In the genomic region with DNA sequence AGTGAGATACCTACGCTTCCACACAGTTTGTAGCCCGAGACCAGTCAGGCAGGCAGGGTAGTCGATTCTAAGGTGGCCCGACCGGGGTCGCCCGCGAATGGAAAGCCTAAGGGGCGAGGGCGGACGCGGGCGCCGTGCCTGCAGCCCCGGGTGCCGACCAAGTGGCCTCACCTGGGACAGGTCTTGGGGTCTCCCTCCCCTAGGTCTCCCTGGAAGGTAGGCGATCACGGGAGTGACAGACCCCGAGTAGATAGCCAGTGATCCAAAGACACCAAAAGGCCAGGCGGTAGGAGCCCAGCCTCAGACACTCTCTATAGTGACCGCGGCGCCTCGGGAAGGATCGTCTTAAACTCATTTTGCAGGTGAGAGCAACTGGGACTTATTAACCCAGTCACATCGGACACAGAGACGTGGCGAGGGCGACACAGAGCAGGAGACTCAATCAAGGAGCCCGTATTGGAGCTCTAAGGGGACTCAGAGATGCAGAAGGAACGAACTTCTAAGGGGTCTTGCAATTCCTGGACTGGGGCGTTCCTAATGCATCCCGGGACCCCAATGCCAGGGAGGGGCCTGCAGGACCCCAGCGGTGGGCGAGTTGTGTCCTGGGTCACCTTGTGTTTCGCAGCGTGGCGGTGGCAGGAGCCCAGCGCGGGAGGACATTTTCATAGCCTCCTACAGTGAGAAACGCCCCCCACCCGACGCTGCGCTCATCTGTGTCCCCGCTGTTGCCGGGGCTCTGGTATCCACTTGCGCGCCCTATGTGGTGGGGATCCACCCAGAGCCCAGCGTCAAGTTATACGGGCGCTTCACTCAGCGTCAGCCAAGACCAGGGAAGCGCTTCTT, we compare ENCODE assay signal across 9 cellular contexts. TPM values are rescaled to one million over a fixed set of nuclear protein-coding genes. Genes with fewer than 3 reads are reported as not detected.
DNase-seq lines count a peak whose midpoint lies in the region; ATAC-seq and TF ChIP-seq lines count a peak whose summit lies in the region.
"Had no signal": no experiment of that assay in that cellular context is flagged by ENCODE, and none has a peak within 500 bp of the region (broad histone marks: within the 10 kb centered on the region; RNA-seq: fewer than 3 reads in every experiment).

No MANE protein-coding gene starts in this region.

- WGBS in hepatocyte (ENCODE audit: low lambda C conversion rate, missing lambda C conversion rate) = 11% methylated on average over 53 of the region's 53 CpGs
- WGBS in thymus = 14% methylated on average over 53 of the region's 53 CpGs

- H3K4me1 Mint-ChIP-seq in T-cell = peaks cover 30 to 33% (median 31%) of the 10 kb centered on the region in 3 donors

- peak overlapping the region; percentile 25 to 76 (median 69) for H3K4me3 Mint-ChIP-seq in T-cell

- H3K27ac ChIP-seq in hepatocyte (no peak overlapping the region), thymus (ENCODE audit: low read depth) (no peak overlapping the region)

- H4K20me1 ChIP-seq in hepatocyte (ENCODE audit: insufficient read depth, poor library complexity, severe bottlenecking) = no peaks in the 10 kb centered on the region

- CTCF ChIA-PET in T-cell (lab: Charles Lee) = no interaction called here

- peak; percentile 44 for TF ChIP-seq CTCF in hepatocyte (IDR thresholded peaks at IDR 0.05; ENCODE audit: poor library complexity)

- H3K4me3 ChIP-seq in hepatocyte (no peak overlapping the region), thymus (ENCODE audit: low read length) (peak overlapping the region; percentile 25)

- peak in 3 of 4 experiments; percentile 34 to 81 (median 40) for ATAC-seq in T-cell (replicated peaks in 1 of 4)

- H3K9me3 ChIP-seq in hepatocyte (ENCODE audit: low read depth) (no peaks in the 10 kb centered on the region), thymus (ENCODE audit: control insufficient read depth) (no peaks in the 10 kb centered on the region)

- H3K4me1 ChIP-seq in hepatocyte (ENCODE audit: insufficient read depth) (no peaks in the 10 kb centered on the region), thymus (ENCODE audit: control insufficient read depth, insufficient read depth, low read length) (peaks cover 33% of the 10 kb centered on the region)

- POLR2A ChIA-PET in T-cell (lab: Charles Lee) = no interaction called here

- no peaks in the 10 kb centered on the region for H3K79me2 ChIP-seq in hepatocyte

- in situ Hi-C loops in KBM-7 (cut with MboI; ENCODE audit: low pct_unique_long_range_greater_than_20kb, low sequenced_read_pairs) = no loop called here

- no peaks in the 10 kb centered on the region for H3K36me3 Mint-ChIP-seq in T-cell

- H3K9me2 ChIP-seq in hepatocyte (replicated peaks; ENCODE audit: insufficient read depth) = no peaks in the 10 kb centered on the region

- peaks cover 78% of the 10 kb centered on the region for H3K27me3 ChIP-seq in hepatocyte
- peaks cover 50% of the 10 kb centered on the region for H3K27me3 ChIP-seq in thymus (ENCODE audit: control insufficient read depth, insufficient read depth)

- no peaks in the 10 kb centered on the region for H3K9me3 Mint-ChIP-seq in T-cell

- H3K4me2 ChIP-seq in hepatocyte = peak overlapping the region; percentile 66

- peak; percentile 40 for DNase-seq in activated effector memory CD4-positive, alpha-beta T cell treated with Interleukin-2 at 50 U/mL for 16 hours
- no peak for DNase-seq in activated effector memory CD4-positive, alpha-beta T cell treated with anti-CD3 and anti-CD28 coated beads, Interleukin-2, amount 50 U/mL, for 16 hours
- DNase-seq in T-cell (peak in 9 of 34 experiments; percentile 24 to 45 (median 34)), hepatocyte (ENCODE audit: low spot score) (peak; percentile 51), Ammon's horn (ENCODE audit: low spot score) (no peak), NCI-H1092 (lab: John Stamatoyannopoulos, UW) (no peak), KBM-7 (no peak)

- H3K36me3 ChIP-seq in hepatocyte (replicated peaks; ENCODE audit: insufficient read depth, low read depth) = no peaks in the 10 kb centered on the region
- no peaks in the 10 kb centered on the region for H3K36me3 ChIP-seq in thymus (ENCODE audit: control insufficient read depth, insufficient read depth)

- peaks cover 50 to 67% of the 10 kb centered on the region in 2 donors for H3K27me3 Mint-ChIP-seq in T-cell

- H3K27ac Mint-ChIP-seq in T-cell = no peak overlapping the region

- no peak overlapping the region for H2AFZ ChIP-seq in hepatocyte

RNA-seq across cellular contexts. Expression of a gene that starts 2.1 kb away (rescaled TPM):
- total RNA-seq in T-cell = not detected
- total RNA-seq in hepatocyte = not detected in 2 replicates
- not detected in 2 replicates for polyA plus RNA-seq in hepatocyte
- 0.21 TPM for polyA plus RNA-seq in thymus
- total RNA-seq: mononuclear cell had no signal

RNA-seq across cellular contexts. Expression of a gene that starts 26.1 kb away (rescaled TPM):
- 10 to 100 TPM; 39.1 to 59.6 (median 57.7) TPM for total RNA-seq in T-cell
- 20.5 and 22.2 TPM in 2 replicates for total RNA-seq in hepatocyte
- 28.2 and 37.7 TPM in 2 replicates for polyA plus RNA-seq in hepatocyte
- 27.8 TPM for polyA plus RNA-seq in thymus

Comparison
In these comparisons a context has a peak if more than half of its experiments do, and no peak if none do; other contexts are left out.
1. DNase-seq: peak in activated effector memory CD4-positive, alpha-beta T cell treated with Interleukin-2 at 50 U/mL for 16 hours (single experiment) and hepatocyte (single experiment); none in activated effector memory CD4-positive, alpha-beta T cell treated with anti-CD3 and anti-CD28 coated beads, Interleukin-2, amount 50 U/mL, for 16 hours (single experiment), Ammon's horn (single experiment), NCI-H1092 (single experiment) and KBM-7 (single experiment).